ENCODE assay signal across 1 cellular context in the genomic region with DNA sequence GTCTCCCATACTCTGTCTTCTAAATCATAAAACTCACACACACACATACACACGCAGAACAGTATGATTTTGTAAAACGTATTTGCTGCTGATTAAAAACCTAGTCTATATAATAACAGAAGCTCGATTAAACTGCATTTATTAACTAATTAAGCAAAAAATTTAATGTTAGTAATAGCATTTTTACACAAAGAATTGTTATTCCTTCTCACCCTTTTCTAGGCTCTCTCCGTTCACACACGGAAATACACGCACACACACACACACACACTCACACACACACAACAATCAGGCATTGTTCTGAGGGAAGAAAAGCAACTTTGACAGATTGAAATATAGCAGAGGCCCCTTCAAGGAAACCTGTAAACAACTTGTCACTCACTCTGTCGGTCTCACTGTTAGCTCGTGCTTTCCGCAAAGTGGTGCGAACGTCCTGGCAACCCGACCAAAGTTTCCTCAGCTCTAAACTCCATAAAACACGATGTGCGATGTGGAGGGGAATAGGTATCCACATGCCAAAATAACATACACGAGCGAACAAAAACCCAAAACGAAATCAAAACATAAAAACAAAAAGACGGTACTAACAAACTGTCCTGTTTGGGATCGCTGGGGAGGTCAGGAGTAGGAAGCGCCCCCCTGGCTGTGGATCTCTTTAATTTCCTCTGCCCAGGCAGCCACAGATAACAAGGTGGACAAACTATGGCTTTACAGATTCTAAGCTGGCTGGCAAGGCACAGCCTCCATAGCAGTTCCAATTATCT.
TF ChIP-seq lines count a peak whose summit lies in the region.

No MANE protein-coding gene starts in this region.

TF ChIP-seq in SK-N-SH, 30 proteins besides CTCF, POLR2A, EP300 and RAD21 (continued from another document):
- TF ChIP-seq, protein P1, sequence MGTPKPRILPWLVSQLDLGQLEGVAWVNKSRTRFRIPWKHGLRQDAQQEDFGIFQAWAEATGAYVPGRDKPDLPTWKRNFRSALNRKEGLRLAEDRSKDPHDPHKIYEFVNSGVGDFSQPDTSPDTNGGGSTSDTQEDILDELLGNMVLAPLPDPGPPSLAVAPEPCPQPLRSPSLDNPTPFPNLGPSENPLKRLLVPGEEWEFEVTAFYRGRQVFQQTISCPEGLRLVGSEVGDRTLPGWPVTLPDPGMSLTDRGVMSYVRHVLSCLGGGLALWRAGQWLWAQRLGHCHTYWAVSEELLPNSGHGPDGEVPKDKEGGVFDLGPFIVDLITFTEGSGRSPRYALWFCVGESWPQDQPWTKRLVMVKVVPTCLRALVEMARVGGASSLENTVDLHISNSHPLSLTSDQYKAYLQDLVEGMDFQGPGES (IDR thresholded peaks at IDR 0.05; ENCODE audit: low read depth, low read length) = no peak
- no peak for TF ChIP-seq RFX5 (IDR thresholded peaks at IDR 0.05; ENCODE audit: low read length)
- no peak for TF ChIP-seq SIN3A (IDR thresholded peaks at IDR 0.05; ENCODE audit: borderline replicate concordance, low read depth, low read length)
- no peak for TF ChIP-seq CHD2 (IDR thresholded peaks at IDR 0.05; ENCODE audit: low read length, partially characterized antibody)
- TF ChIP-seq, protein P2, sequence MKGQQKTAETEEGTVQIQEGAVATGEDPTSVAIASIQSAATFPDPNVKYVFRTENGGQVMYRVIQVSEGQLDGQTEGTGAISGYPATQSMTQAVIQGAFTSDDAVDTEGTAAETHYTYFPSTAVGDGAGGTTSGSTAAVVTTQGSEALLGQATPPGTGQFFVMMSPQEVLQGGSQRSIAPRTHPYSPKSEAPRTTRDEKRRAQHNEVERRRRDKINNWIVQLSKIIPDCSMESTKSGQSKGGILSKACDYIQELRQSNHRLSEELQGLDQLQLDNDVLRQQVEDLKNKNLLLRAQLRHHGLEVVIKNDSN (IDR thresholded peaks at IDR 0.05; ENCODE audit: borderline replicate concordance, low read depth) = no peak
- TF ChIP-seq, protein P3, sequence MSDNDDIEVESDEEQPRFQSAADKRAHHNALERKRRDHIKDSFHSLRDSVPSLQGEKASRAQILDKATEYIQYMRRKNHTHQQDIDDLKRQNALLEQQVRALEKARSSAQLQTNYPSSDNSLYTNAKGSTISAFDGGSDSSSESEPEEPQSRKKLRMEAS (IDR thresholded peaks at IDR 0.05; ENCODE audit: low read depth) = no peak
- TF ChIP-seq SMC3 (IDR thresholded peaks at IDR 0.05; ENCODE audit: low read depth, low read length) = no peak
- TF ChIP-seq NFIC (IDR thresholded peaks at IDR 0.05; ENCODE audit: borderline replicate concordance) = no peak
- no peak for TF ChIP-seq EZH2phosphoT487 (IDR thresholded peaks at IDR 0.05; ENCODE audit: borderline replicate concordance, low read depth)
- TF ChIP-seq GATA2 (CRISPR knock-in tag; IDR thresholded peaks at IDR 0.05) = no peak; the same call in 1 of the 2 replicates
- TF ChIP-seq MEF2A (IDR thresholded peaks at IDR 0.05; ENCODE audit: borderline replicate concordance, low read depth) = no peak
- no peak for TF ChIP-seq RCOR1 (IDR thresholded peaks at IDR 0.05; ENCODE audit: low read length)
- TF ChIP-seq, protein P4, sequence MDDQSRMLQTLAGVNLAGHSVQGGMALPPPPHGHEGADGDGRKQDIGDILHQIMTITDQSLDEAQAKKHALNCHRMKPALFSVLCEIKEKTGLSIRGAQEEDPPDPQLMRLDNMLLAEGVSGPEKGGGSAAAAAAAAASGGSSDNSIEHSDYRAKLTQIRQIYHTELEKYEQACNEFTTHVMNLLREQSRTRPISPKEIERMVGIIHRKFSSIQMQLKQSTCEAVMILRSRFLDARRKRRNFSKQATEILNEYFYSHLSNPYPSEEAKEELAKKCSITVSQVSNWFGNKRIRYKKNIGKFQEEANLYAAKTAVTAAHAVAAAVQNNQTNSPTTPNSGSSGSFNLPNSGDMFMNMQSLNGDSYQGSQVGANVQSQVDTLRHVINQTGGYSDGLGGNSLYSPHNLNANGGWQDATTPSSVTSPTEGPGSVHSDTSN (IDR thresholded peaks at IDR 0.05) = no peak
- TF ChIP-seq FOXM1 (IDR thresholded peaks at IDR 0.05; ENCODE audit: low read depth) = no peak
- TF ChIP-seq MXI1 (IDR thresholded peaks at IDR 0.05; ENCODE audit: low read depth, low read length) = no peak; the same call in 1 of the 2 replicates
- no peak for TF ChIP-seq JUND (IDR thresholded peaks at IDR 0.05)
- TF ChIP-seq, protein P5, sequence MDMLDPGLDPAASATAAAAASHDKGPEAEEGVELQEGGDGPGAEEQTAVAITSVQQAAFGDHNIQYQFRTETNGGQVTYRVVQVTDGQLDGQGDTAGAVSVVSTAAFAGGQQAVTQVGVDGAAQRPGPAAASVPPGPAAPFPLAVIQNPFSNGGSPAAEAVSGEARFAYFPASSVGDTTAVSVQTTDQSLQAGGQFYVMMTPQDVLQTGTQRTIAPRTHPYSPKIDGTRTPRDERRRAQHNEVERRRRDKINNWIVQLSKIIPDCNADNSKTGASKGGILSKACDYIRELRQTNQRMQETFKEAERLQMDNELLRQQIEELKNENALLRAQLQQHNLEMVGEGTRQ (IDR thresholded peaks at IDR 0.05; ENCODE audit: borderline replicate concordance, low read depth, low read length) = no peak
- TF ChIP-seq TCF12 (IDR thresholded peaks at IDR 0.05) = no peak
